Comparison of ENCODE assay signal across 15 cellular contexts in genomic region chr5:131595088-131596033, GRCh38. TPM values are rescaled to one million over a fixed set of nuclear protein-coding genes. Genes with fewer than 3 reads are reported as not detected.
DNase-seq lines count a peak whose midpoint lies in the region; ATAC-seq and TF ChIP-seq lines count a peak whose summit lies in the region.
"Had no signal": no experiment of that assay in that cellular context is flagged by ENCODE, and none has a peak within 500 bp of the region (broad histone marks: within the 10 kb centered on the region; RNA-seq: fewer than 3 reads in every experiment).

No MANE protein-coding gene starts in this region.

- no peaks in the 10 kb centered on the region for H3K27me3 Mint-ChIP-seq in activated T-cell treated with anti-CD3 and anti-CD28 coated beads, Interleukin-2, amount 50 U/mL, for 24 hours

- TF ChIP-seq EP300 in gastroesophageal sphincter (IDR thresholded peaks at IDR 0.05): no peak

- H3K27ac Mint-ChIP-seq in activated T-cell treated with anti-CD3 and anti-CD28 coated beads, Interleukin-2, amount 50 U/mL, for 24 hours: peak overlapping the region; percentile 87

- H3K4me3 ChIP-seq in gastroesophageal sphincter: no peak overlapping the region
- H3K4me3 ChIP-seq in esophagus squamous epithelium: no peak overlapping the region
- H3K4me3 ChIP-seq: HAP-1, stomach had no signal

- H3K27me3 ChIP-seq in gastroesophageal sphincter (no peaks in the 10 kb centered on the region), esophagus squamous epithelium (no peaks in the 10 kb centered on the region)
- H3K27me3 ChIP-seq: stomach had no signal

- H3K36me3 ChIP-seq in gastroesophageal sphincter: no peaks in the 10 kb centered on the region
- peaks cover 0 to 13% (median 0%) of the 10 kb centered on the region in 3 donors for H3K36me3 ChIP-seq in esophagus squamous epithelium

- peaks cover 52% of the 10 kb centered on the region for H3K36me3 Mint-ChIP-seq in activated T-cell treated with anti-CD3 and anti-CD28 coated beads, Interleukin-2, amount 50 U/mL, for 24 hours (ENCODE audit: low read depth)

- TF ChIP-seq POLR2A in gastroesophageal sphincter (IDR thresholded peaks at IDR 0.05): no peak
- TF ChIP-seq POLR2A in esophagus squamous epithelium (IDR thresholded peaks at IDR 0.05): no peak

- peak; percentile 23 for DNase-seq in activated CD8-positive, alpha-beta memory T cell treated with anti-CD3 and anti-CD28 coated beads, Interleukin-2, amount 50 U/mL, for 4 hours
- DNase-seq in activated CD8-positive, alpha-beta memory T cell treated with anti-CD3 and anti-CD28 coated beads for 24 hours: no peak
- DNase-seq in activated T-cell treated with anti-CD3 and anti-CD28 coated beads, Interleukin-2, amount 50 U/mL, for 24 hours: no peak
- DNase-seq in stimulated activated CD8-positive, alpha-beta memory T cell treated with anti-CD3 and anti-CD28 coated beads, Interleukin-7, amount 100 ng/mL, for 4 hours (ENCODE audit: low read depth in 2 of 2): peak; percentile 16 to 29
- DNase-seq in esophagus squamous epithelium (lab: John Stamatoyannopoulos, UW): no peak
- DNase-seq: aorta, KG1, left cardiac atrium, NCI-H510A treated with DMSO at 0.1 percent for 48 hours, right cardiac atrium, stomach had no signal

- H3K4me1 Mint-ChIP-seq in activated T-cell treated with anti-CD3 and anti-CD28 coated beads, Interleukin-2, amount 50 U/mL, for 24 hours (ENCODE audit: low read depth): peaks cover 61% of the 10 kb centered on the region

- no peaks in the 10 kb centered on the region for H3K9me3 Mint-ChIP-seq in activated T-cell treated with anti-CD3 and anti-CD28 coated beads, Interleukin-2, amount 50 U/mL, for 24 hours

- H3K4me1 ChIP-seq in gastroesophageal sphincter (peaks cover 0 to 23% (median 7%) of the 10 kb centered on the region in 3 donors), esophagus squamous epithelium (peaks cover 0 to 7% (median 5%) of the 10 kb centered on the region in 3 donors)

- no peaks in the 10 kb centered on the region for H3K9me3 ChIP-seq in gastroesophageal sphincter
- H3K9me3 ChIP-seq in esophagus squamous epithelium: no peaks in the 10 kb centered on the region
- H3K9me3 ChIP-seq: stomach had no signal

- ATAC-seq in HG02885 (IDR thresholded peaks at IDR 0.05; ENCODE audit: poor library complexity, unreplicated experiment): peak; percentile 66
- no peak for ATAC-seq in HG03095 (IDR thresholded peaks at IDR 0.05; ENCODE audit: unreplicated experiment)
- ATAC-seq in gastroesophageal sphincter: no peak
- ATAC-seq: left cardiac atrium, right cardiac atrium had no signal

- no peak for TF ChIP-seq CTCF in gastroesophageal sphincter (IDR thresholded peaks at IDR 0.05)
- TF ChIP-seq CTCF in esophagus squamous epithelium (IDR thresholded peaks at IDR 0.05): no peak

- H3K27ac ChIP-seq in gastroesophageal sphincter (no peak overlapping the region), esophagus squamous epithelium (no peak overlapping the region)
- H3K27ac ChIP-seq: stomach had no signal

- 69 to 95% methylated on average over 6 to 8 of the region's 8 CpGs for WGBS in gastroesophageal sphincter (ENCODE audit: low coverage in 1 of 2), 2 donors
- WGBS in esophagus squamous epithelium, 2 donors: 88 to 90% methylated on average over 7 to 8 of the region's 8 CpGs

- H3K4me3 Mint-ChIP-seq in activated T-cell treated with anti-CD3 and anti-CD28 coated beads, Interleukin-2, amount 50 U/mL, for 24 hours: peak overlapping the region; percentile 25

- intact Hi-C loops in esophagus squamous epithelium (cut with DNase I): no loop called here

RNA-seq across cellular contexts. Expression of gene RAPGEF6, which starts 39.7 kb away (rescaled TPM):
- 10 to 100 TPM; 14.0 to 23.7 (median 17.9) TPM for total RNA-seq in gastroesophageal sphincter
- total RNA-seq in esophagus squamous epithelium: 10 to 100 TPM; 10.2 to 26.5 (median 13.7) TPM

Comparison
In these comparisons a context has a peak if more than half of its experiments do, and no peak if none do; other contexts are left out.
1. DNase-seq: peak in activated CD8-positive, alpha-beta memory T cell treated with anti-CD3 and anti-CD28 coated beads, Interleukin-2, amount 50 U/mL, for 4 hours (single experiment) and stimulated activated CD8-positive, alpha-beta memory T cell treated with anti-CD3 and anti-CD28 coated beads, Interleukin-7, amount 100 ng/mL, for 4 hours (2 of 2); none in activated CD8-positive, alpha-beta memory T cell treated with anti-CD3 and anti-CD28 coated beads for 24 hours (single experiment), activated T-cell treated with anti-CD3 and anti-CD28 coated beads, Interleukin-2, amount 50 U/mL, for 24 hours (single experiment) and esophagus squamous epithelium (single experiment).